In genomic region chr9:89439571-89439970, GRCh38 we compare ENCODE assay signal across 1 cellular context.
TF ChIP-seq lines count a peak whose summit lies in the region.

No MANE protein-coding gene starts in this region.

TF ChIP-seq in GM12878, 131 proteins besides CTCF, POLR2A, EP300 and RAD21 (continued from another document):
- TF ChIP-seq ZNF687 (IDR thresholded peaks at IDR 0.05) (no peak), TAF1 (IDR thresholded peaks at IDR 0.05; ENCODE audit: borderline replicate concordance, low read depth, low read length) (no peak), ATF3 (IDR thresholded peaks at IDR 0.05; ENCODE audit: borderline replicate concordance, extremely low read depth, low read depth, low read length) (no peak), RUNX3 (IDR thresholded peaks at IDR 0.05; ENCODE audit: low read length) (peak; percentile 63), MEF2A (IDR thresholded peaks at IDR 0.05; ENCODE audit: insufficient read depth, low read depth, low read length) (peak; percentile 66; the same call in 1 of the 2 replicates), CREM (IDR thresholded peaks at IDR 0.05; ENCODE audit: low read depth) (0 out of 2 replicates have a peak, but pooled peaks have one; percentile 7), MTA3 (IDR thresholded peaks at IDR 0.05; ENCODE audit: borderline replicate concordance, low read length) (no peak), MEF2B (IDR thresholded peaks at IDR 0.05; ENCODE audit: partially characterized antibody, poor library complexity, severe bottlenecking) (peak; percentile 23), TCF12 (IDR thresholded peaks at IDR 0.05; ENCODE audit: low read depth, low read length) (peak; percentile 71), NFIC (IDR thresholded peaks at IDR 0.05; ENCODE audit: low read depth, low read length) (peak; percentile 57; the same call in 1 of the 2 replicates), ESRRA (IDR thresholded peaks at IDR 0.05; ENCODE audit: low read length) (no peak)
TF ChIP-seq in GM12878: peak in this region for 7.
